28 cellular contexts compared by ENCODE assay signal in genomic region chr3:5728085-5728484, GRCh38.
"Had no signal": no experiment of that assay in that cellular context is flagged by ENCODE, and none has a peak within 500 bp of the region (broad histone marks: within the 10 kb centered on the region; RNA-seq: fewer than 3 reads in every experiment).

No MANE protein-coding gene starts in this region.

- H3K36me3 Mint-ChIP-seq: stimulated activated effector memory CD8-positive, alpha-beta T cell treated with anti-CD3 and anti-CD28 coated beads, Interleukin-12 subunit alpha, Interleukin-12 subunit beta, amount 100 ng/mL, for 72 hours; stimulated activated memory B cell treated with anti-CD40 and anti-IgM and Interleukin-4, amounts not matched to agents 10 μg/mL and 1 μg/mL and 100 μg/mL, for 72 hours; stimulated activated naive B cell treated with anti-CD40 and anti-IgM and Interleukin-4, amounts not matched to agents 10 μg/mL and 1 μg/mL and 100 μg/mL, for 72 hours; type B pancreatic cell had no signal

- FAIRE-seq: urothelium cell line had no signal

- H3K27me3 Mint-ChIP-seq: stimulated activated memory B cell treated with anti-CD40 and anti-IgM and Interleukin-4, amounts not matched to agents 10 μg/mL and 1 μg/mL and 100 μg/mL, for 72 hours; stimulated activated naive B cell treated with anti-CD40 and anti-IgM and Interleukin-4, amounts not matched to agents 10 μg/mL and 1 μg/mL and 100 μg/mL, for 72 hours; stimulated activated naive CD8-positive, alpha-beta T cell treated with anti-CD3 and anti-CD28 coated beads, Interleukin-15, amount 100 ng/mL, for 72 hours; stimulated activated naive CD8-positive, alpha-beta T cell treated with anti-CD3 and anti-CD28 coated beads, Interleukin-15, Interleukin-2, amounts not matched to agents 100 ng/mL and 50 ng/mL, for 24 hours; type B pancreatic cell had no signal

- H3K36me3 ChIP-seq: stomach, suprapubic skin, thoracic aorta, thyroid gland, tibial artery, tibial nerve, transverse colon, upper lobe of left lung, upper lobe of right lung, uterus, vagina had no signal

- DNase-seq: stimulated activated CD4-positive, alpha-beta T cell treated with anti-CD3 and anti-CD28 coated beads, Interleukin-2, amount 100 ng/mL, for 48 hours; stimulated activated CD4-positive, alpha-beta T cell treated with anti-CD3 and anti-CD28 coated beads, Interleukin-4, amount 100 ng/mL, for 1 hour; stimulated activated CD4-positive, alpha-beta T cell treated with anti-CD3 and anti-CD28 coated beads, Interleukin-4, amount 100 ng/mL, for 24 hours; stimulated activated CD4-positive, alpha-beta T cell treated with anti-CD3 and anti-CD28 coated beads, Interleukin-4, amount 100 ng/mL, for 4 hours; stimulated activated CD8-positive, alpha-beta memory T cell treated with anti-CD3 and anti-CD28 coated beads, Interleukin-4, amount 100 ng/mL, for 48 hours; stimulated activated naive B cell treated with anti-CD40 and anti-IgM and Interleukin-4, amounts not matched to agents 10 μg/mL and 1 μg/mL and 100 μg/mL, for 72 hours; stimulated activated naive CD4-positive, alpha-beta T cell; stimulated activated naive CD4-positive, alpha-beta T cell treated with Interleukin-2 at 50 U/mL for 16 hours; stimulated activated naive CD8-positive, alpha-beta T cell treated with anti-CD3 and anti-CD28 coated beads, Interleukin-15, amount 100 ng/mL, for 72 hours; stimulated activated naive CD8-positive, alpha-beta T cell treated with anti-CD3 and anti-CD28 coated beads, Interleukin-15, Interleukin-2, amounts not matched to agents 100 U/mL and 50 U/mL, for 24 hours; stomach; substantia nigra; testis; thyroid gland; tibial artery; transverse colon; upper lobe of left lung; upper lobe of right lung; uterus had no signal

- H3K27me3 ChIP-seq: stomach, suprapubic skin, testis, thyroid gland, tibial artery, tibial nerve, transverse colon, upper lobe of left lung, upper lobe of right lung, uterus, vagina had no signal

- ATAC-seq: stimulated activated effector memory CD8-positive, alpha-beta T cell treated with anti-CD3 and anti-CD28 coated beads, Interleukin-12 subunit alpha, Interleukin-12 subunit beta, amount 100 ng/mL, for 72 hours; stimulated activated memory B cell treated with anti-CD40 and anti-IgM and Interleukin-4, amounts not matched to agents 10 μg/mL and 1 μg/mL and 100 μg/mL, for 72 hours; stimulated activated naive B cell treated with anti-CD40 and anti-IgM and Interleukin-4, amounts not matched to agents 10 μg/mL and 1 μg/mL and 100 μg/mL, for 72 hours; stimulated activated naive CD8-positive, alpha-beta T cell treated with anti-CD3 and anti-CD28 coated beads, Interleukin-15, amount 100 ng/mL, for 72 hours; stimulated activated naive CD8-positive, alpha-beta T cell treated with anti-CD3 and anti-CD28 coated beads, Interleukin-15, Interleukin-2, amounts not matched to agents 100 U/mL and 50 U/mL, for 24 hours; upper lobe of right lung had no signal

- H3K9me3 Mint-ChIP-seq: stimulated activated memory B cell treated with anti-CD40 and anti-IgM and Interleukin-4, amounts not matched to agents 10 μg/mL and 1 μg/mL and 100 μg/mL, for 72 hours; stimulated activated naive B cell treated with anti-CD40 and anti-IgM and Interleukin-4, amounts not matched to agents 10 μg/mL and 1 μg/mL and 100 μg/mL, for 72 hours; type B pancreatic cell had no signal

- H3K4me3 Mint-ChIP-seq: stimulated activated effector memory CD8-positive, alpha-beta T cell treated with anti-CD3 and anti-CD28 coated beads, Interleukin-12 subunit alpha, Interleukin-12 subunit beta, amount 100 ng/mL, for 72 hours; stimulated activated memory B cell treated with anti-CD40 and anti-IgM and Interleukin-4, amounts not matched to agents 10 μg/mL and 1 μg/mL and 100 μg/mL, for 72 hours; stimulated activated naive B cell treated with anti-CD40 and anti-IgM and Interleukin-4, amounts not matched to agents 10 μg/mL and 1 μg/mL and 100 μg/mL, for 72 hours; stimulated activated naive CD8-positive, alpha-beta T cell treated with anti-CD3 and anti-CD28 coated beads, Interleukin-15, amount 100 ng/mL, for 72 hours; stimulated activated naive CD8-positive, alpha-beta T cell treated with anti-CD3 and anti-CD28 coated beads, Interleukin-15, Interleukin-2, amounts not matched to agents 100 ng/mL and 50 ng/mL, for 24 hours; type B pancreatic cell had no signal

- H3K9me3 ChIP-seq: stomach, suprapubic skin, testis, thoracic aorta, thyroid gland, tibial artery, tibial nerve, transverse colon, upper lobe of left lung, upper lobe of right lung, uterus, vagina had no signal

- H3K4me1 ChIP-seq: stomach, suprapubic skin, thyroid gland, tibial artery, tibial nerve, upper lobe of left lung, upper lobe of right lung, uterus, vagina had no signal

- H3K4me1 Mint-ChIP-seq: stimulated activated effector memory CD8-positive, alpha-beta T cell treated with anti-CD3 and anti-CD28 coated beads, Interleukin-12 subunit alpha, Interleukin-12 subunit beta, amount 100 ng/mL, for 72 hours; stimulated activated memory B cell treated with anti-CD40 and anti-IgM and Interleukin-4, amounts not matched to agents 10 μg/mL and 1 μg/mL and 100 μg/mL, for 72 hours; stimulated activated naive B cell treated with anti-CD40 and anti-IgM and Interleukin-4, amounts not matched to agents 10 μg/mL and 1 μg/mL and 100 μg/mL, for 72 hours; stimulated activated naive CD8-positive, alpha-beta T cell treated with anti-CD3 and anti-CD28 coated beads, Interleukin-15, amount 100 ng/mL, for 72 hours had no signal

- H3K27ac ChIP-seq: stomach, suprapubic skin, testis, thoracic aorta, thyroid gland, tibial artery, tibial nerve, transverse colon, upper lobe of left lung, upper lobe of right lung, uterus, vagina had no signal

- H3K27ac Mint-ChIP-seq: stimulated activated effector memory CD8-positive, alpha-beta T cell treated with anti-CD3 and anti-CD28 coated beads, Interleukin-12 subunit alpha, Interleukin-12 subunit beta, amount 100 ng/mL, for 72 hours; stimulated activated memory B cell treated with anti-CD40 and anti-IgM and Interleukin-4, amounts not matched to agents 10 μg/mL and 1 μg/mL and 100 μg/mL, for 72 hours; stimulated activated naive B cell treated with anti-CD40 and anti-IgM and Interleukin-4, amounts not matched to agents 10 μg/mL and 1 μg/mL and 100 μg/mL, for 72 hours; stimulated activated naive CD8-positive, alpha-beta T cell treated with anti-CD3 and anti-CD28 coated beads, Interleukin-15, Interleukin-2, amounts not matched to agents 100 ng/mL and 50 ng/mL, for 24 hours; type B pancreatic cell had no signal

- H3K4me3 ChIP-seq: stomach, suprapubic skin, testis, thoracic aorta, thyroid gland, tibial artery, tibial nerve, transverse colon, upper lobe of left lung, upper lobe of right lung, uterus, vagina had no signal
